ENCODE assay signal across 14 cellular contexts in the genomic region with DNA sequence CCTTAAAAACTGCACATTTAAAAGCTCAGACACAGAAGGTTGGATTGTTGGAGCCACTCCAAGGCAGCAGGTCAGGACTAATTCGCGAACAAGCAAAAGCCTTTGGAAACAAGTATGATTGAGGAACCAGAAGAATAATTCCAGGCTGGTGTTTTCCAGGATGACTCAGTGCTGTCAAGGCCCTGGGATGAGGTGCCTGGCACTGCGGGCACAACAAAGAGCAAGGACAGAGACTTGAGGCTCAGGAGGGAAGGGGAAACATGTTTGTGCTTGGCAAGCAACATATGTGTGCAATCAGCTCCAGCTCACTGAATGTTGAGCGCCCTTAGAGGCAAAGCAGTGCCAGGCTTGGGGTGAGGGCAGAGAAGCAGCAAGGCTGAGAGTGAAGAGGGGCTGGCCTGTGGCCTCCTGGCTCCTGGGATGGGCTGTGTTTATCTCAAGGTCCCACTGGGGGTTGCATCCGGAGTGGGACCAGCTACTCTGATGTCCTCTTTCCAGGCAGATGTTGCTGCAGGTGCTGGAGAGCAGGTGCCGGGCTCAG. TPM values are rescaled to one million over a fixed set of nuclear protein-coding genes. Genes with fewer than 3 reads are reported as not detected.
DNase-seq lines count a peak whose midpoint lies in the region; ATAC-seq and TF ChIP-seq lines count a peak whose summit lies in the region.
"Had no signal": no experiment of that assay in that cellular context is flagged by ENCODE, and none has a peak within 500 bp of the region (broad histone marks: within the 10 kb centered on the region; RNA-seq: fewer than 3 reads in every experiment).

No MANE protein-coding gene starts in this region.

- H3T11ph ChIP-seq in H9 (ENCODE audit: low read length): no peak overlapping the region

- no peak overlapping the region for H2BK15ac ChIP-seq in H9 (ENCODE audit: low read depth, low read length)

- no peak overlapping the region for H2BK12ac ChIP-seq in H9 (ENCODE audit: insufficient read length, low read depth, low read length)

- no peaks in the 10 kb centered on the region for H3K27me3 Mint-ChIP-seq in H9 (ENCODE audit: low read depth)
- peaks cover 0 to 8% of the 10 kb centered on the region in 2 donors for H3K27me3 Mint-ChIP-seq in CD8-positive, alpha-beta memory T cell

- TF ChIP-seq POLR2A in adrenal gland (IDR thresholded peaks at IDR 0.05) (peak in 1 of 2 donors; percentile 26), heart left ventricle (IDR thresholded peaks at IDR 0.05) (no peak)

- H3K23me2 ChIP-seq in H9 (ENCODE audit: insufficient read length, low read depth, low read length, poor library complexity, severe bottlenecking): no peaks in the 10 kb centered on the region

- no peak overlapping the region for H2BK20ac ChIP-seq in H9 (ENCODE audit: low read depth, low read length, poor library complexity, severe bottlenecking)

- H3K79me1 ChIP-seq in H9 (ENCODE audit: insufficient read depth, low read depth, low read length, poor library complexity, severe bottlenecking): no peaks in the 10 kb centered on the region

- POLR2A ChIA-PET in CD8-positive, alpha-beta memory T cell (lab: Charles Lee): no interaction called here

- no peak overlapping the region for H4K5ac ChIP-seq in H9 (ENCODE audit: insufficient read length, low read depth, low read length)

- ATAC-seq in heart left ventricle: peak in 3 of 4 donors; percentile 48 to 65 (median 62)
- ATAC-seq in GM19397 (IDR thresholded peaks at IDR 0.05; ENCODE audit: unreplicated experiment): no peak

- intact Hi-C loops in adrenal gland (cut with DNase I) (no loop called here), heart left ventricle (cut with DNase I) (no loop called here)

- no peaks in the 10 kb centered on the region; a peak in 1 of 7 replicates for H3K36me3 Mint-ChIP-seq in H9 (ENCODE audit: insufficient read depth in 1 of 3, low read depth in 3 of 3)
- peaks cover 0 to 3% (median 0%) of the 10 kb centered on the region in 3 donors for H3K36me3 Mint-ChIP-seq in CD8-positive, alpha-beta memory T cell

- H3K4me3 ChIP-seq in adrenal gland (no peak overlapping the region), heart left ventricle (no peak overlapping the region), rectal smooth muscle tissue (ENCODE audit: low read length) (no peak overlapping the region)
- H3K4me3 ChIP-seq in CD8-positive, alpha-beta memory T cell (ENCODE audit: low read length): no peak overlapping the region
- H3K4me3 ChIP-seq: BLaER1, SJCRH30, suprapubic skin had no signal

- no peak overlapping the region for H3K56ac ChIP-seq in H9 (ENCODE audit: insufficient read length, low read depth, low read length)

- H3K27me3 ChIP-seq in H9 (ENCODE audit: insufficient read depth, low read length) (no peaks in the 10 kb centered on the region), adrenal gland (no peaks in the 10 kb centered on the region), heart left ventricle (no peaks in the 10 kb centered on the region), rectal smooth muscle tissue (ENCODE audit: control insufficient read depth, insufficient read depth, low read length) (no peaks in the 10 kb centered on the region)
- H3K27me3 ChIP-seq in CD8-positive, alpha-beta memory T cell (ENCODE audit: insufficient read depth, low read length, poor library complexity, severe bottlenecking): no peaks in the 10 kb centered on the region
- H3K27me3 ChIP-seq: BLaER1, SJCRH30, suprapubic skin had no signal

- no peak overlapping the region for H3K23ac ChIP-seq in H9 (ENCODE audit: insufficient read length, low read depth, low read length)

- no peak overlapping the region for H2BK120ac ChIP-seq in H9 (ENCODE audit: low read depth, low read length, poor library complexity, severe bottlenecking)

- no peaks in the 10 kb centered on the region for H3K4me1 Mint-ChIP-seq in H9
- peaks cover 0 to 3% (median 0%) of the 10 kb centered on the region in 3 donors for H3K4me1 Mint-ChIP-seq in CD8-positive, alpha-beta memory T cell

- no CpG with 5 or more reads among the region's 6 CpGs for WGBS in H9 (ENCODE audit: extremely low coverage, insufficient read length, low lambda C conversion rate)
- 37 to 42% (median 39%) methylated on average over 5 to 6 of the region's 6 CpGs for WGBS in adrenal gland, 4 donors
- WGBS in heart left ventricle, 4 donors: 62 to 75% (median 63%) methylated on average over 6 of the region's 6 CpGs

- no peak overlapping the region for H3K4me3 Mint-ChIP-seq in H9
- no peak overlapping the region for H3K4me3 Mint-ChIP-seq in CD8-positive, alpha-beta memory T cell

- no peaks in the 10 kb centered on the region for H3K9me3 ChIP-seq in H9 (ENCODE audit: control insufficient read depth, low read depth, low read length)
- no peaks in the 10 kb centered on the region for H3K9me3 ChIP-seq in adrenal gland (replicated peaks in 1 of 3)
- no peaks in the 10 kb centered on the region for H3K9me3 ChIP-seq in heart left ventricle
- H3K9me3 ChIP-seq in CD8-positive, alpha-beta memory T cell (ENCODE audit: low read length): no peaks in the 10 kb centered on the region
- H3K9me3 ChIP-seq: BLaER1, SJCRH30, suprapubic skin had no signal

- no peak overlapping the region for H4K8ac ChIP-seq in H9 (replicated peaks; ENCODE audit: insufficient read length, low read depth, low read length)

- no peak overlapping the region for H2AK5ac ChIP-seq in H9 (ENCODE audit: insufficient read length, low read length)

- H4K91ac ChIP-seq in H9 (ENCODE audit: insufficient read length, low read depth, low read length): no peak overlapping the region

- H3K27ac ChIP-seq in H9 (ENCODE audit: insufficient read length, low read depth, low read length): no peak overlapping the region
- peak overlapping the region; percentile 11 to 91 (median 67) for H3K27ac ChIP-seq in adrenal gland
- peak overlapping the region in 7 of 12 donors; percentile 0 to 49 (median 30) for H3K27ac ChIP-seq in heart left ventricle
- H3K27ac ChIP-seq in rectal smooth muscle tissue (ENCODE audit: low read depth, low read length): peak overlapping the region; percentile 8
- H3K27ac ChIP-seq in CD8-positive, alpha-beta memory T cell (ENCODE audit: low read depth, low read length): no peak overlapping the region
- H3K27ac ChIP-seq: BLaER1, SJCRH30, suprapubic skin had no signal

- H3K79me2 ChIP-seq in H9 (ENCODE audit: insufficient read depth, low read length): no peaks in the 10 kb centered on the region

- no peak overlapping the region for H2BK5ac ChIP-seq in H9 (ENCODE audit: insufficient read length, low read length)

- CTCF ChIA-PET in CD8-positive, alpha-beta memory T cell (lab: Charles Lee): no interaction called here

- H3K18ac ChIP-seq in H9 (ENCODE audit: insufficient read length, low read depth, low read length): no peak overlapping the region

- peak; percentile 7 for DNase-seq in H9
- DNase-seq in adrenal gland: peak; percentile 75 to 91 (median 88)
- no peak for DNase-seq in heart left ventricle
- no peak for DNase-seq in CD8-positive, alpha-beta memory T cell
- no peak for DNase-seq in activated naive CD4-positive, alpha-beta T cell treated with anti-CD3 and anti-CD28 coated beads, Interleukin-2, amount 50 U/mL, for 16 hours
- DNase-seq in Ammon's horn (ENCODE audit: low spot score): no peak
- DNase-seq: activated CD4-positive, alpha-beta T cell treated with anti-CD3 and anti-CD28 coated beads for 4 hours; activated T-cell treated with anti-CD3 and anti-CD28 coated beads, Interleukin-2, amount 50 U/mL, for 1 hour; midbrain; SJCRH30 had no signal

- H2AFZ ChIP-seq in H9 (ENCODE audit: low read length): no peak overlapping the region

- H3K14ac ChIP-seq in H9 (ENCODE audit: insufficient read depth, low read length): no peak overlapping the region

- H3K27ac Mint-ChIP-seq in H9: peak overlapping the region in 1 of 3 experiments; percentile 74; a peak in 2 of 7 replicates
- no peak overlapping the region for H3K27ac Mint-ChIP-seq in CD8-positive, alpha-beta memory T cell

- H3K4me1 ChIP-seq in H9 (ENCODE audit: insufficient read depth, low read length) (no peaks in the 10 kb centered on the region), adrenal gland (replicated peaks in 1 of 2) (peaks cover 28 to 54% of the 10 kb centered on the region in 2 donors), heart left ventricle (peaks cover 0 to 32% (median 12%) of the 10 kb centered on the region in 12 donors), rectal smooth muscle tissue (ENCODE audit: control insufficient read depth, insufficient read depth, low read length) (peaks cover 4% of the 10 kb centered on the region)
- no peaks in the 10 kb centered on the region for H3K4me1 ChIP-seq in CD8-positive, alpha-beta memory T cell (ENCODE audit: insufficient read depth, low read length)
- H3K4me1 ChIP-seq: SJCRH30 had no signal

- no peak overlapping the region for H3K9ac ChIP-seq in H9 (ENCODE audit: extremely low read depth, insufficient read length, low read length)
- no peak overlapping the region for H3K9ac ChIP-seq in rectal smooth muscle tissue (ENCODE audit: low read length)
- H3K9ac ChIP-seq: BLaER1 had no signal

- no peaks in the 10 kb centered on the region for H3K36me3 ChIP-seq in adrenal gland (replicated peaks in 1 of 2)
- H3K36me3 ChIP-seq in heart left ventricle: peaks cover 0 to 43% (median 16%) of the 10 kb centered on the region in 9 donors
- peaks cover 5% of the 10 kb centered on the region for H3K36me3 ChIP-seq in rectal smooth muscle tissue (ENCODE audit: control insufficient read depth, insufficient read depth, low read length)
- no peaks in the 10 kb centered on the region for H3K36me3 ChIP-seq in CD8-positive, alpha-beta memory T cell (ENCODE audit: insufficient read depth, low read length)
- H3K36me3 ChIP-seq: BLaER1, SJCRH30 had no signal

- no peak overlapping the region for H3K4me2 ChIP-seq in H9 (ENCODE audit: insufficient read depth, insufficient read length, low read length)
- H3K4me2 ChIP-seq: BLaER1 had no signal

- TF ChIP-seq CTCF in H9 (conservative IDR thresholded peaks at IDR 0.05) (no peak), adrenal gland (IDR thresholded peaks at IDR 0.05) (no peak), heart left ventricle (IDR thresholded peaks at IDR 0.05) (no peak)

- H3K4ac ChIP-seq in H9 (ENCODE audit: low read depth, low read length): no peak overlapping the region

- H4K20me1 ChIP-seq in H9 (ENCODE audit: control insufficient read depth, insufficient read depth, insufficient read length): no peaks in the 10 kb centered on the region
- H4K20me1 ChIP-seq: BLaER1 had no signal

- H3K9me3 Mint-ChIP-seq in H9: peaks cover 0 to 2% of the 10 kb centered on the region in 2 experiments; a peak in 1 of 5 replicates
- H3K9me3 Mint-ChIP-seq in CD8-positive, alpha-beta memory T cell: no peaks in the 10 kb centered on the region

RNA-seq across cellular contexts. Expression of a gene that starts 44.0 kb away (rescaled TPM):
- total RNA-seq in H9 (2021): 0.35 and 0.44 TPM in 2 replicates
- 100 to 1,000 TPM in 2 of 8 donors, 10 to 100 TPM in 6; 57.9 to 136 (median 78.6) TPM for total RNA-seq in adrenal gland
- 10 to 100 TPM; 15.1 to 57.1 (median 23.6) TPM for polyA plus RNA-seq in adrenal gland
- total RNA-seq in heart left ventricle: 10 to 100 TPM in 8 of 9 donors, 1 to 10 TPM in 1; 8.6 to 22.1 (median 15.8) TPM
- polyA plus RNA-seq in heart left ventricle: 1 to 10 TPM; 5.6 to 6.9 TPM
- total RNA-seq in CD8-positive, alpha-beta memory T cell: under 1 TPM; 0.07 to 0.09 TPM
- polyA plus RNA-seq in CD8-positive, alpha-beta memory T cell: not detected

Comparison
In these comparisons a context has a peak if more than half of its experiments do, and no peak if none do; other contexts are left out.
1. DNase-seq: peak in H9 (single experiment) and adrenal gland (7 of 7); none in heart left ventricle (0 of 5), CD8-positive, alpha-beta memory T cell (0 of 5), activated naive CD4-positive, alpha-beta T cell treated with anti-CD3 and anti-CD28 coated beads, Interleukin-2, amount 50 U/mL, for 16 hours (single experiment) and Ammon's horn (single experiment).
2. H3K27ac ChIP-seq: peak in adrenal gland (5 of 5), heart left ventricle (7 of 12) and rectal smooth muscle tissue (single experiment); none in H9 (single experiment) and CD8-positive, alpha-beta memory T cell (single experiment).